8 cellular contexts compared by ENCODE assay signal in the genomic region with DNA sequence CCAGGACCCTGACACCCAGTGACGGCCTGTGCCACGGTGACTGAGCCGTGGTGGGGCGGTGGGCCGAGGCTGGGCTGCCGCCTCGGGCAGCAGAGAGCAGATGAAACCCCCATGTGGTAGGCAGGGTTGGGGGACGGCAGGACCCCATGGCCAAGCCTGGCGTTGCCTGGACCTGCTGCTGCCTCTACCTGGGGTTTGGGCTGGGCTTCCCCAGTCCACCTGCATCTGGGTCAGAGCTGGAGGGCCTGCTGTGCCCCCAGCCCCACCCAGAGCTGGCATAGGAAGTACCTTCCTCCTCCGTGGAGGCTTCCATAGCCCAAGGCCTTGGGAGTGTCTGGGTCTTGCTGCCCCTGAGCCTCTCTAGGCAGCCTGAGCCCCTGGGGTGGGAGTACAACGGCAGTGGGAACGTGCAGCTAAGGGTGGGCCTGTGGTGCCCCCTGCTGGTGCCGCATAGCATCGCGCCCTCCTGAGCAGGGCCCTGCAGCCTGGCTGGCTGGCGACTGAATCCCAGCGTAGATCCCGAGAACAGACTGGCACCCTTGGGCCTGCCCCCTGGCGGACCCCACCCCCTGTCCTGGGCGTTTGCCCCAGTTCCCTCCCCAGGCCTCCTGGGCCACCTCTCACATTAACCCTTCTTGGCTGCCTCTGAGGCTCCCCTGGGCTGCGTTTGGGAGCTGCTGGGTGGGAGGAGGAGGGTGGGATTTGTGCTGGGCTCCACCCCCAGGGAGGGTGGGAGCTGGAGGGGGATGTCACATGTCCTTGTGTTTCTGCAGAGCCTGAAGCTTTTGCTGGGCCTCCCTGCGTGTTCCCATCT. TPM values are rescaled to one million over a fixed set of nuclear protein-coding genes. Genes with fewer than 3 reads are reported as not detected.
DNase-seq lines count a peak whose midpoint lies in the region; TF ChIP-seq lines count a peak whose summit lies in the region.

No MANE protein-coding gene starts in this region.

- no peak overlapping the region for H2AFZ ChIP-seq in OCI-LY1 (ENCODE audit: low read length)

- no peaks in the 10 kb centered on the region for H3K9me3 ChIP-seq in OCI-LY1 (ENCODE audit: low read length)

- no peaks in the 10 kb centered on the region for H3F3A ChIP-seq in OCI-LY1 (ENCODE audit: insufficient read depth, low read length)

- no peaks in the 10 kb centered on the region for H4K20me1 ChIP-seq in OCI-LY1 (ENCODE audit: insufficient read depth, low read length)

- H3K4me3 ChIP-seq in OCI-LY1 (ENCODE audit: low read depth, low read length, poor library complexity, severe bottlenecking), result peak overlapping the region; percentile 10
- H3K4me3 ChIP-seq in epithelial cell of proximal tubule (ENCODE audit: low read depth, low read length), result peak overlapping the region; percentile 60

- H3K27me3 ChIP-seq in OCI-LY1 (ENCODE audit: insufficient read depth, low read length), result no peaks in the 10 kb centered on the region

- peak overlapping the region; percentile 30; the same call in 1 of the 2 replicates for H3K4me2 ChIP-seq in OCI-LY1 (ENCODE audit: low read length)

- DNase-seq in EH (ENCODE audit: low read depth), result peak; percentile 75
- DNase-seq in HS-27A (ENCODE audit: low read depth), result peak; percentile 19
- DNase-seq in activated T-cell treated with anti-CD3 and anti-CD28 coated beads for 24 hours (ENCODE audit: low read depth), result peak; percentile 70
- DNase-seq in epithelial cell of proximal tubule (ENCODE audit: low read depth), result no peak
- peak; percentile 84 for DNase-seq in mucosa of gallbladder (ENCODE audit: low spot score)
- DNase-seq in stimulated activated CD8-positive, alpha-beta memory T cell treated with anti-CD3 and anti-CD28 coated beads, Interleukin-4, amount 100 ng/mL, for 4 hours (ENCODE audit: low read depth in 2 of 2, low spot score in 1 of 2), result peak; percentile 57 to 66
- no peak for DNase-seq in NCI-H1048 (lab: John Stamatoyannopoulos, UW)

- H3K27ac ChIP-seq in OCI-LY1 (ENCODE audit: low read depth, low read length, poor library complexity, severe bottlenecking), result no peak overlapping the region

- H3K79me2 ChIP-seq in OCI-LY1 (ENCODE audit: insufficient read depth, low read length), result no peaks in the 10 kb centered on the region

- H3K9ac ChIP-seq in OCI-LY1 (ENCODE audit: low read length), result no peak overlapping the region

- no peaks in the 10 kb centered on the region for H3K9me2 ChIP-seq in OCI-LY1 (ENCODE audit: low read depth, low read length)

- TF ChIP-seq CTCF in OCI-LY1 (IDR thresholded peaks at IDR 0.05; ENCODE audit: low read length) (peak; percentile 95), epithelial cell of proximal tubule (conservative IDR thresholded peaks at IDR 0.05; ENCODE audit: low read depth, low read length) (peak; percentile 95)

- no peaks in the 10 kb centered on the region for H3K36me3 ChIP-seq in OCI-LY1 (ENCODE audit: insufficient read depth, low read length)

- peaks cover 14% of the 10 kb centered on the region for H3K4me1 ChIP-seq in OCI-LY1 (ENCODE audit: insufficient read depth, low read length, severe bottlenecking)

RNA-seq across cellular contexts. Expression of gene ATP6V0C, which starts 12.6 kb away (rescaled TPM):
- total RNA-seq in epithelial cell of proximal tubule, result 32.4 and 46.6 TPM in 2 replicates
- 246 TPM for total RNA-seq in mucosa of gallbladder

RNA-seq across cellular contexts. Expression of gene AMDHD2, which starts 19.0 kb away (rescaled TPM):
- 32.7 and 41.1 TPM in 2 replicates for total RNA-seq in epithelial cell of proximal tubule
- 60.9 TPM for total RNA-seq in mucosa of gallbladder

RNA-seq across cellular contexts. Expression of gene TBC1D24, which starts 26.2 kb away (rescaled TPM):
- 7.8 and 9.1 TPM in 2 replicates for total RNA-seq in epithelial cell of proximal tubule
- total RNA-seq in mucosa of gallbladder, result 20.6 TPM

RNA-seq across cellular contexts. Expression of gene NTN3, which starts 30.0 kb away (rescaled TPM):
- 0.23 TPM in 1 of 2 replicates, not detected in the other for total RNA-seq in epithelial cell of proximal tubule
- 0.46 TPM for total RNA-seq in mucosa of gallbladder

RNA-seq across cellular contexts. Expression of gene CEMP1, which starts 30.1 kb away (rescaled TPM):
- total RNA-seq in epithelial cell of proximal tubule (not detected in 2 replicates), mucosa of gallbladder (1.8 TPM)

Comparison
In these comparisons a context has a peak if more than half of its experiments do, and no peak if none do; other contexts are left out.
1. DNase-seq: peak in EH (single experiment), HS-27A (single experiment), activated T-cell treated with anti-CD3 and anti-CD28 coated beads for 24 hours (single experiment), mucosa of gallbladder (single experiment) and stimulated activated CD8-positive, alpha-beta memory T cell treated with anti-CD3 and anti-CD28 coated beads, Interleukin-4, amount 100 ng/mL, for 4 hours (2 of 2); none in epithelial cell of proximal tubule (single experiment) and NCI-H1048 (single experiment).